In the genomic region with DNA sequence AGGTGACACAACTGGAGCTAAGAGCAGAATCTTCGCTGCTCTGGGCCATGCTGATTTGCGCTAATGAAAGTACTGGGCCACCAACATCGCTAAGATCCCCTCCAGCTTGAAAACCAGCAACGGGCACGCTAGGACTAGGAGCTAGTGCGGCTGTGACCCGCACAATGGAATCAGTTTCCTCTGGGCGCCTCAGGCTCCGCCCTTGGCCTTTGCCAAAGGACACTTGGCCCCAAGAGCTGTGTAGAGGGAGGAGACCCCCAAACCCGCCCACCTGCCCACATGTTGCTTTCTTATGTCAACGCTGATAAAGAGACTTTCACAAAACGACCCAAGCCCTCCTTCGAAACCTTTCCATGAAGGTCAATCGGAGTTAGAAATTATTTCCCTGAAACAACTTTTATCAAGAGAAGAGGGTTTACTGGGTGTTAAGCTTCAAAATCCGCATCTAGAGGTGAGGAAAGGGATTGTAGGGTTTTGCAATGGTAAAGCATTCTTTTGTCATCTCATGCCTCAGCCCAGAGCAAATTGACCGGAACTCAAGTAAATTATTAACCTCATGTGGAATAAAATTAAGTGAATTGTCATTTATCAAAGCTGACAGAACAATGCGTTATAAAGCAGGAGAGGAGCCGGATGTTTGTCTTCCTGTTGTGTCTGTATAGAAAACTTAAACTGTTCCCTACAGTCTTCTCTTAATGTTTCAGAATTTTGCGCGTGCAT, we compare ENCODE assay signal across 16 cellular contexts. TPM values are rescaled to one million over a fixed set of nuclear protein-coding genes. Genes with fewer than 3 reads are reported as not detected.
"Had no signal": no experiment of that assay in that cellular context is flagged by ENCODE, and none has a peak within 500 bp of the region (broad histone marks: within the 10 kb centered on the region; RNA-seq: fewer than 3 reads in every experiment).

No MANE protein-coding gene starts in this region.

- H3K4me1 Mint-ChIP-seq: activated naive CD8-positive, alpha-beta T cell treated with anti-CD3 and anti-CD28 coated beads, Interleukin-2, amount 50 U/mL, for 24 hours had no signal

- H3K4me3 Mint-ChIP-seq: activated CD8-positive, alpha-beta T cell treated with anti-CD3 and anti-CD28 coated beads, Interleukin-2, amount 10 ng/mL, durations not matched to agents 7 days and 5 days; activated naive CD8-positive, alpha-beta T cell treated with anti-CD3 and anti-CD28 coated beads, Interleukin-2, amount 50 U/mL, for 24 hours had no signal

- H3K27me3 ChIP-seq: ascending aorta, esophagus squamous epithelium, heart left ventricle, thyroid gland, uterus had no signal

- FAIRE-seq: colon, islet of Langerhans had no signal

- H2AFZ ChIP-seq: parathyroid adenoma had no signal

- H3K4me1 ChIP-seq: ascending aorta, esophagus squamous epithelium, heart left ventricle, parathyroid adenoma, thyroid gland, uterus had no signal

- H3K9me3 ChIP-seq: ascending aorta, esophagus squamous epithelium, thyroid gland, uterus had no signal

- DNase-seq: activated CD4-positive, alpha-beta T cell treated with anti-CD3 and anti-CD28 coated beads for 4 hours; activated CD8-positive, alpha-beta T cell treated with anti-CD3 and anti-CD28 coated beads, Interleukin-2, amount 10 ng/mL, durations not matched to agents 7 days and 5 days; activated naive CD4-positive, alpha-beta T cell treated with Interleukin-2 at 50 U/mL for 16 hours; activated naive CD8-positive, alpha-beta T cell treated with anti-CD3 and anti-CD28 coated beads, Interleukin-2, amount 50 U/mL, for 24 hours; esophagus squamous epithelium; foreskin fibroblast; heart left ventricle; T1000; thyroid gland; uterus had no signal

- H3K36me3 ChIP-seq: ascending aorta, esophagus squamous epithelium, heart left ventricle, thyroid gland, uterus had no signal

- ATAC-seq: activated CD8-positive, alpha-beta T cell treated with anti-CD3 and anti-CD28 coated beads, Interleukin-2, amount 10 ng/mL, durations not matched to agents 7 days and 5 days; activated naive CD8-positive, alpha-beta T cell treated with anti-CD3 and anti-CD28 coated beads, Interleukin-2, amount 50 U/mL, for 24 hours; heart left ventricle had no signal

- H3K79me2 ChIP-seq: parathyroid adenoma had no signal

- H3K27ac ChIP-seq: ascending aorta, esophagus squamous epithelium, heart left ventricle, parathyroid adenoma, skin epidermis, thyroid gland, uterus had no signal

- H3K9ac ChIP-seq: parathyroid adenoma had no signal

- H3K27ac Mint-ChIP-seq: activated CD8-positive, alpha-beta T cell treated with anti-CD3 and anti-CD28 coated beads, Interleukin-2, amount 10 ng/mL, durations not matched to agents 7 days and 5 days; activated naive CD8-positive, alpha-beta T cell treated with anti-CD3 and anti-CD28 coated beads, Interleukin-2, amount 50 U/mL, for 24 hours had no signal

- H3K4me3 ChIP-seq: ascending aorta, esophagus squamous epithelium, heart left ventricle, skin epidermis, thyroid gland, uterus had no signal

RNA-seq across cellular contexts. Expression of gene ABCB5, which starts 9.4 kb away (rescaled TPM):
- total RNA-seq: activated CD8-positive, alpha-beta T cell treated with anti-CD3 and anti-CD28 coated beads, Interleukin-2, amount 10 ng/mL, durations not matched to agents 7 days and 5 days; ascending aorta; thyroid gland had no signal
- polyA plus RNA-seq: heart left ventricle, liver had no signal
